ENCODE assay signal across 12 cellular contexts in the genomic region with DNA sequence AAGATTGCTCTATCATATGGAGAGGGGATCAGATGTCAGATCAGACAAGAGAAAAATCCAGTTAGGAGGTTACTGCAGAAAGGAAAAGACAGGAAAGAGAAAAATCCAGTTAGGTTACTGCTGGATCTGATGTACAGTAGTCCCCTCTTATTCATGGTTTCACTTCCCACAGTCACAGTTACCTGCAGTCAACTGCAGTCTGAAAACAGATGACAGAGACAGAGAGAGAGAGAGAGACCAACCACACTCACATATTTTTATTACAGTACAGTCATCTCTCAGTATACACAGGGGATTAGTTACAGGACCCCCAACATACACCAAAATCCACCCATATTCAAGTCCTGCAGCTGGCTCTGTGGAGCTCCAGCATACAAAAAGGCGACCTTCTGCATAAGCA. TPM values are rescaled to one million over a fixed set of nuclear protein-coding genes. Genes with fewer than 3 reads are reported as not detected.
A peak's percentile ranks its signal among the peaks of the same experiment; 100 is the strongest.
DNase-seq lines count a peak whose midpoint lies in the region; ATAC-seq, FAIRE-seq and TF ChIP-seq lines count a peak whose summit lies in the region.
"Had no signal": no experiment of that assay in that cellular context is flagged by ENCODE, and none has a peak within 500 bp of the region (broad histone marks: within the 10 kb centered on the region; RNA-seq: fewer than 3 reads in every experiment).

No MANE protein-coding gene starts in this region.

- TF ChIP-seq CTCF in kidney (IDR thresholded peaks at IDR 0.05; ENCODE audit: borderline replicate concordance, extremely low read depth, insufficient read depth) (no peak), left ventricle myocardium inferior (IDR thresholded peaks at IDR 0.05; ENCODE audit: borderline replicate concordance) (no peak)

- no peak overlapping the region for H3K9ac ChIP-seq in kidney (ENCODE audit: low read length in 2 of 2)

- intact Hi-C loops in kidney (cut with DNase I): no loop called here
- intact Hi-C loops in left ventricle myocardium inferior (cut with micrococcal nuclease): no loop called here

- DNase-seq in NCI-H82 treated with DMSO at 0.1 percent for 48 hours (lab: John Stamatoyannopoulos, UW; ENCODE audit: unreplicated experiment): peak; percentile 86
- no peak for DNase-seq in NCI-H82 (lab: John Stamatoyannopoulos, UW)
- no peak for DNase-seq in substantia nigra (lab: John Stamatoyannopoulos, UW)
- DNase-seq in kidney: no peak
- DNase-seq in left ventricle myocardium inferior: no peak
- DNase-seq: erythroblast, NCI-H526, WERI-Rb-1 had no signal

- H3K27me3 ChIP-seq in left ventricle myocardium inferior (ENCODE audit: low read depth): no peaks in the 10 kb centered on the region

- peak; percentile 73 for ATAC-seq in HG02678 (IDR thresholded peaks at IDR 0.05; ENCODE audit: unreplicated experiment)
- peak; percentile 56 for ATAC-seq in HG03575 (IDR thresholded peaks at IDR 0.05; ENCODE audit: extremely low read depth, insufficient number of reproducible peaks, low FRiP score, unreplicated experiment)
- ATAC-seq in GM19324 (IDR thresholded peaks at IDR 0.05; ENCODE audit: low FRiP score, unreplicated experiment): no peak
- ATAC-seq: A549 had no signal

- H3K4me3 ChIP-seq in kidney (ENCODE audit: low read length in 2 of 2) (no peak overlapping the region), left ventricle myocardium inferior (no peak overlapping the region)
- H3K4me3 ChIP-seq: A549 had no signal

- peak overlapping the region; percentile 77 for H3K27ac ChIP-seq in substantia nigra (ENCODE audit: low read depth, low read length, poor library complexity, severe bottlenecking)
- H3K27ac ChIP-seq in kidney (ENCODE audit: low read depth in 2 of 2, low read length in 2 of 2): no peak overlapping the region
- no peak overlapping the region for H3K27ac ChIP-seq in left ventricle myocardium inferior (replicated peaks)
- H3K27ac ChIP-seq: A549, WERI-Rb-1 had no signal

- H3K4me1 ChIP-seq in kidney (ENCODE audit: control insufficient read depth in 1 of 2, insufficient read depth in 1 of 2, low read depth in 1 of 2, low read length in 2 of 2): no peaks in the 10 kb centered on the region
- H3K4me1 ChIP-seq in left ventricle myocardium inferior: peaks cover 5% of the 10 kb centered on the region
- H3K4me1 ChIP-seq: A549 had no signal

- H3K9me3 ChIP-seq in kidney (ENCODE audit: control insufficient read depth in 1 of 2, low read length in 2 of 2) (no peaks in the 10 kb centered on the region), left ventricle myocardium inferior (replicated peaks) (no peaks in the 10 kb centered on the region)
- H3K9me3 ChIP-seq: A549 had no signal

- FAIRE-seq in kidney (lab: Jason Lieb, UNC): no peak
- FAIRE-seq: A549 had no signal

- peaks cover 34 to 36% of the 10 kb centered on the region in 2 donors for H3K36me3 ChIP-seq in kidney (ENCODE audit: control insufficient read depth in 1 of 2, insufficient read depth in 2 of 2, low read length in 2 of 2)
- H3K36me3 ChIP-seq in left ventricle myocardium inferior: peaks cover 76% of the 10 kb centered on the region

RNA-seq across cellular contexts. Expression of gene NUP133, which starts 29.3 kb away (rescaled TPM):
- total RNA-seq in kidney (35.0 TPM), left ventricle myocardium inferior (31.3 TPM)
- 15.9 TPM for polyA plus RNA-seq in kidney (ENCODE audit: insufficient read depth, low read depth, low replicate concordance)

RNA-seq across cellular contexts. Expression of gene ACTA1, which starts 45.0 kb away (rescaled TPM):
- total RNA-seq in kidney: not detected
- polyA plus RNA-seq in kidney (ENCODE audit: insufficient read depth, low read depth, low replicate concordance): 1.2 TPM
- total RNA-seq in left ventricle myocardium inferior: 7,565 TPM

Comparison
In these comparisons a context has a peak if more than half of its experiments do, and no peak if none do; other contexts are left out.
1. RNA of gene ACTA1, which starts 45.0 kb away (total RNA-seq): 7,565 TPM in left ventricle myocardium inferior (single experiment); not detected in kidney (single experiment); every median in the first group is over 1,000 times any median in the second.